ENCODE assay signal across 8 cellular contexts in genomic region chr11:114159320-114159719, GRCh38.
A peak's percentile ranks its signal among the peaks of the same experiment; 100 is the strongest.
DNase-seq lines count a peak whose midpoint lies in the region; ATAC-seq, FAIRE-seq and TF ChIP-seq lines count a peak whose summit lies in the region.

No MANE protein-coding gene starts in this region.

- H3K27ac Mint-ChIP-seq in natural killer cell: peak overlapping the region; percentile 85 to 92

- H3K9me3 Mint-ChIP-seq in natural killer cell: no peaks in the 10 kb centered on the region

- intact Hi-C loops in heart right ventricle (cut with DNase I) (no loop called here), Right ventricle myocardium superior (cut with DNase I) (no loop called here), natural killer cell (cut with micrococcal nuclease) (loop anchor here (2.0 kb wide), 1 partner anchor 29 kb away; no protein-coding TSS in a partner anchor), uterus (cut with DNase I; ENCODE audit: low total_unique reads) (no loop called here)

- peaks cover 76 to 99% (median 95%) of the 10 kb centered on the region in 9 donors for H3K4me1 ChIP-seq in heart right ventricle
- H3K4me1 ChIP-seq in uterus: peaks cover 34 to 51% of the 10 kb centered on the region in 2 donors

- H3K36me3 ChIP-seq in heart right ventricle: peaks cover 0 to 21% (median 7%) of the 10 kb centered on the region in 9 donors
- no peaks in the 10 kb centered on the region for H3K36me3 ChIP-seq in uterus

- H3K4me1 Mint-ChIP-seq in natural killer cell: peaks cover 96 to 98% of the 10 kb centered on the region in 2 donors

- no peak for TF ChIP-seq POLR2A in uterus (IDR thresholded peaks at IDR 0.05)

- H3K36me3 Mint-ChIP-seq in natural killer cell: no peaks in the 10 kb centered on the region

- no peaks in the 10 kb centered on the region for H3K27me3 ChIP-seq in heart right ventricle
- no peaks in the 10 kb centered on the region for H3K27me3 ChIP-seq in uterus

- FAIRE-seq in D721Med (lab: Jason Lieb, UNC): no peak

- peak overlapping the region; percentile 86 for H3K4me3 Mint-ChIP-seq in natural killer cell

- H3K27ac ChIP-seq in heart right ventricle: peak overlapping the region; percentile 87 to 100 (median 97)
- peak overlapping the region; percentile 98 to 99 for H3K27ac ChIP-seq in coronary artery
- H3K27ac ChIP-seq in uterus: peak overlapping the region; percentile 98 to 100

- WGBS in heart right ventricle, 2 donors: 27 to 30% methylated on average over 5 of the region's 5 CpGs

- no peak for TF ChIP-seq CTCF in heart right ventricle (IDR thresholded peaks at IDR 0.05)
- TF ChIP-seq CTCF in coronary artery (IDR thresholded peaks at IDR 0.05): no peak
- TF ChIP-seq CTCF in natural killer cell (IDR thresholded peaks at IDR 0.05): no peak
- TF ChIP-seq CTCF in uterus (IDR thresholded peaks at IDR 0.05): no peak
- TF ChIP-seq CTCF in D721Med (IDR thresholded peaks at IDR 0.05; ENCODE audit: insufficient read depth, missing control alignments): no peak

- ATAC-seq in heart right ventricle (no peak), Right ventricle myocardium superior (ENCODE audit: poor library complexity) (no peak), natural killer cell (peak in 1 of 3 donors; percentile 9)

- DNase-seq in heart right ventricle (no peak), Right ventricle myocardium superior (no peak), coronary artery (ENCODE audit: low spot score) (no peak), natural killer cell (no peak), uterus (no peak), A172 (ENCODE audit: low spot score) (no peak), ureter (ENCODE audit: low spot score) (no peak), D721Med (ENCODE audit: insufficient read length, low spot score) (no peak)

- H3K9me3 ChIP-seq in heart right ventricle (no peaks in the 10 kb centered on the region), uterus (no peaks in the 10 kb centered on the region)

- no peaks in the 10 kb centered on the region for H3K27me3 Mint-ChIP-seq in natural killer cell (ENCODE audit: low read depth in 2 of 2)

- H3K4me3 ChIP-seq in heart right ventricle (no peak overlapping the region), coronary artery (peak overlapping the region; percentile 35), uterus (no peak overlapping the region)
